In the genomic region with DNA sequence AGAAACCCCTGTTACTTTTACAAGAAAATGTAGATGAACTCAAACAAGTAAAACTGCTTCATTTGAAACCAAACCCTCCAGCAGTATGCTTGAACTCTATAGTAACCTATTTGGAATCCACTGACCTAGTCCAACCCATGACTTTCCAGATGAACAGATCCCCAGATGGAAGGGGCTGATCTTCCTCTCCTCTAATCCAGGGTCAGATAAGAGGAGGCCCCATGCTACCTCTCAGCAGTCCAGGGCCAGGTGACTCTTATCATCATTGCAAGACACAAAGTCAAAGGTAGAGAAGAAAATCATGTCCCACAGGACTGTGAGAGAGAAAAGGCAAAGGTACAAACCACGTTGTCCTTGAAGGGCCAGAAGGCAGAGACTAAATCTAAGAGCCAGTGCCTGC, we compare ENCODE assay signal across 8 cellular contexts.
"Had no signal": no experiment of that assay in that cellular context is flagged by ENCODE, and none has a peak within 500 bp of the region (broad histone marks: within the 10 kb centered on the region; RNA-seq: fewer than 3 reads in every experiment).

No MANE protein-coding gene starts in this region.

- H3K9ac ChIP-seq: KMS-11 had no signal

- H3K4me2 ChIP-seq: KMS-11 had no signal

- H3K4me3 Mint-ChIP-seq: IgD-negative memory B cell had no signal

- DNase-seq: IMR-90, KBM-7, KG1 had no signal

- FAIRE-seq: HepG2, HTR-8/SVneo had no signal

- H3K27ac Mint-ChIP-seq: IgD-negative memory B cell had no signal

- H3K9me3 Mint-ChIP-seq: IgD-negative memory B cell had no signal

- ATAC-seq: HepG2 had no signal

- H3K27ac ChIP-seq: HL-60, KMS-11 had no signal

- H3K36me3 Mint-ChIP-seq: IgD-negative memory B cell had no signal
